In the genomic region with DNA sequence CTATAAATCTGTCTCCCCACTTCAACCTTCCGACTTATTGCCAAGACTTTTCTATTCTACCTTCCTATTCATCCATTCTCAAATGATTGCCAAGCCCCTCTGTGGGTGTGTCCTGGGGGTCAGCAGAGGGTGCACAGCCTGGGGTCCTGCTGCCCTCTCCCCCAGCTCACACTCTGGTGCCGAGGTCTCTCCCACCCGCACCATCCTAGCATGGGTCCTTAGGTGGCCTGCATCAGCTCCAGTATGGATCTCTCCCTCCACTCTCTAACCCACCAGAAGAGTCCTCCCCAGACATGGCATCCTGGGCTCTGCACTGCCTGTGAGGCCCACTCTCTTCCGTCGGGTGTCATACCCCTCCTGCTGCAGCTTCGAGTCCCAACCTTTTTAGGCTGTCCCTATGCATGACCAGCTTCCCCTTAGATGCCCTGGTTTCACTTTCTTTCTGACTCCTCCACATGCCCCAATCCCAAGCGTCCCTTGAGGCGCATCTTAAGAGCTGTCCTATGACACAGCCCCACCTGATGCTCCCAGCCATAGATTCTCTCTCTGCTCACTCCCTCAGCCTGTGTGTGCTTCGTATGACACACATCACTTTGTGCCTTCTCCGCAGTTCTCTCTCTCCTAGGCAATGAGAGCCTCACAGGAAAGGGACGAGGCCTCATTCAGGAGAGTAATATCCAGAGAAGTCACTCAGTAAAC, we compare ENCODE assay signal across 9 cellular contexts. TPM values are rescaled to one million over a fixed set of nuclear protein-coding genes. Genes with fewer than 3 reads are reported as not detected.
A peak's percentile ranks its signal among the peaks of the same experiment; 100 is the strongest.
DNase-seq lines count a peak whose midpoint lies in the region; ATAC-seq and TF ChIP-seq lines count a peak whose summit lies in the region.
"Had no signal": no experiment of that assay in that cellular context is flagged by ENCODE, and none has a peak within 500 bp of the region (broad histone marks: within the 10 kb centered on the region; RNA-seq: fewer than 3 reads in every experiment).

No MANE protein-coding gene starts in this region.

- no peaks in the 10 kb centered on the region for H3K27me3 Mint-ChIP-seq in activated naive CD8-positive, alpha-beta T cell treated with anti-CD3 and anti-CD28 coated beads, Interleukin-2, amount 10 ng/mL, durations not matched to agents 7 days and 5 days
- H3K27me3 Mint-ChIP-seq in naive thymus-derived CD4-positive, alpha-beta T cell = no peaks in the 10 kb centered on the region

- peaks cover 45% of the 10 kb centered on the region for H3K36me3 Mint-ChIP-seq in activated naive CD8-positive, alpha-beta T cell treated with anti-CD3 and anti-CD28 coated beads, Interleukin-2, amount 10 ng/mL, durations not matched to agents 7 days and 5 days
- peaks cover 24 to 58% (median 36%) of the 10 kb centered on the region in 5 donors for H3K36me3 Mint-ChIP-seq in naive thymus-derived CD4-positive, alpha-beta T cell

- BruUV-seq in HCT116 (replicated peaks; lab: Mats Ljungman, UMichigan) = no TSS peak

- ATAC-seq in HCT116 = peak; percentile 28
- peak; percentile 18 for ATAC-seq in activated naive CD8-positive, alpha-beta T cell treated with anti-CD3 and anti-CD28 coated beads, Interleukin-2, amount 10 ng/mL, durations not matched to agents 7 days and 5 days (ENCODE audit: low read depth)
- peak; percentile 38 for ATAC-seq in naive thymus-derived CD4-positive, alpha-beta T cell

- no peak for TF ChIP-seq RAD21 in HCT116 (IDR thresholded peaks at IDR 0.05; ENCODE audit: low read depth)

- no peak overlapping the region for H2AFZ ChIP-seq in HCT116 (ENCODE audit: low read depth, low read length, poor library complexity, severe bottlenecking)

- H3K9me3 ChIP-seq in HCT116 (ENCODE audit: control insufficient read depth in 1 of 2, insufficient read depth in 1 of 2, low read depth in 1 of 2, low read length in 2 of 2) = no peaks in the 10 kb centered on the region
- H3K9me3 ChIP-seq in naive thymus-derived CD4-positive, alpha-beta T cell (ENCODE audit: control insufficient read depth in 2 of 3, low read length in 3 of 3) = no peaks in the 10 kb centered on the region

- no peak for TF ChIP-seq POLR2A in HCT116 (IDR thresholded peaks at IDR 0.05; ENCODE audit: borderline replicate concordance, extremely low read depth, insufficient read depth, insufficient read length)

- 0 out of 4 replicates have a peak, but pooled peaks cover 3 to 11% of the 10 kb centered on the region in 2 experiments for H3K36me3 ChIP-seq in HCT116 (ENCODE audit: control insufficient read depth in 1 of 2, insufficient read depth in 2 of 2, low read length in 2 of 2)
- peaks cover 23 to 67% (median 36%) of the 10 kb centered on the region in 3 experiments for H3K36me3 ChIP-seq in naive thymus-derived CD4-positive, alpha-beta T cell (ENCODE audit: control insufficient read depth in 2 of 3, insufficient read depth in 3 of 3, low read length in 3 of 3)

- peaks cover 31 to 37% of the 10 kb centered on the region in 2 experiments for H3K4me1 ChIP-seq in HCT116 (ENCODE audit: control insufficient read depth in 1 of 2, insufficient read depth in 2 of 2, low read length in 2 of 2)
- H3K4me1 ChIP-seq in naive thymus-derived CD4-positive, alpha-beta T cell (ENCODE audit: control insufficient read depth in 2 of 2, insufficient read depth in 2 of 2, low read length in 2 of 2) = peaks cover 0 to 7% of the 10 kb centered on the region in 2 donors

- RAD21 ChIA-PET in HCT116 (lab: Charles Lee; ENCODE audit: low non-redundant PET in 1 of 2, low total read pairs in 2 of 2, uncharacterized antibody in 2 of 2, unreplicated experiment in 2 of 2) = no interaction called here

- H3K4me3 Mint-ChIP-seq in activated naive CD8-positive, alpha-beta T cell treated with anti-CD3 and anti-CD28 coated beads, Interleukin-2, amount 10 ng/mL, durations not matched to agents 7 days and 5 days = no peak overlapping the region
- no peak overlapping the region for H3K4me3 Mint-ChIP-seq in naive thymus-derived CD4-positive, alpha-beta T cell

- H3K9ac ChIP-seq in HCT116 (ENCODE audit: low read length) = peak overlapping the region; percentile 48

- no peaks in the 10 kb centered on the region for H3K79me2 ChIP-seq in HCT116 (ENCODE audit: insufficient read depth, low read length)

- DNase-seq in CD1c-positive myeloid dendritic cell (ENCODE audit: extremely low spot score) = peak; percentile 62
- no peak for DNase-seq in HCT116 (ENCODE audit: low read depth, low spot score)
- DNase-seq in activated naive CD8-positive, alpha-beta T cell treated with anti-CD3 and anti-CD28 coated beads, Interleukin-2, amount 10 ng/mL, durations not matched to agents 7 days and 5 days = no peak
- no peak for DNase-seq in naive thymus-derived CD4-positive, alpha-beta T cell
- no peak for DNase-seq in HuH-7.5 (ENCODE audit: low spot score)
- no peak for DNase-seq in AG08396 (ENCODE audit: low spot score)
- DNase-seq in GF-D8 (lab: John Stamatoyannopoulos, UW) = no peak
- no peak for DNase-seq in mesenteric fat pad (ENCODE audit: low spot score)

- no peaks in the 10 kb centered on the region for H3K9me2 ChIP-seq in HCT116 (ENCODE audit: insufficient read depth)

- peak overlapping the region; percentile 55 for H3K27ac Mint-ChIP-seq in activated naive CD8-positive, alpha-beta T cell treated with anti-CD3 and anti-CD28 coated beads, Interleukin-2, amount 10 ng/mL, durations not matched to agents 7 days and 5 days
- H3K27ac Mint-ChIP-seq in naive thymus-derived CD4-positive, alpha-beta T cell = peak overlapping the region in 7 of 9 donors; percentile 1 to 51 (median 19)

- intact Hi-C loops in HCT116 (cut with micrococcal nuclease) = no loop called here
- intact Hi-C loops in naive thymus-derived CD4-positive, alpha-beta T cell (cut with micrococcal nuclease) = no loop called here

- TF ChIP-seq CTCF in HCT116 (IDR thresholded peaks at IDR 0.05 in 2 of 3, conservative IDR thresholded peaks at IDR 0.05 in 1 of 3; ENCODE audit: borderline replicate concordance in 1 of 3, insufficient read depth in 1 of 3, low read depth in 2 of 3, low read length in 2 of 3) = no peak

- no peaks in the 10 kb centered on the region for H3K27me3 ChIP-seq in HCT116 (ENCODE audit: insufficient read depth, low read length)
- no peaks in the 10 kb centered on the region for H3K27me3 ChIP-seq in naive thymus-derived CD4-positive, alpha-beta T cell (ENCODE audit: control insufficient read depth in 2 of 2, insufficient read depth in 2 of 2, low read length in 2 of 2)

- POLR2A ChIA-PET in HCT116 (lab: Charles Lee) = no interaction called here
- POLR2A ChIA-PET in activated naive CD8-positive, alpha-beta T cell treated with anti-CD3 and anti-CD28 coated beads, Interleukin-2, amount 10 ng/mL, durations not matched to agents 7 days and 5 days (lab: Charles Lee) = no interaction called here
- POLR2A ChIA-PET in naive thymus-derived CD4-positive, alpha-beta T cell (lab: Charles Lee) = interaction anchor here (0.7 kb wide), 1 partner anchor 93 kb away, joined by 3 read pairs; no protein-coding TSS in a partner anchor

- H4K20me1 ChIP-seq in HCT116 (ENCODE audit: insufficient read depth) = no peaks in the 10 kb centered on the region

- peaks cover 20% of the 10 kb centered on the region for H3K4me1 Mint-ChIP-seq in activated naive CD8-positive, alpha-beta T cell treated with anti-CD3 and anti-CD28 coated beads, Interleukin-2, amount 10 ng/mL, durations not matched to agents 7 days and 5 days
- H3K4me1 Mint-ChIP-seq in naive thymus-derived CD4-positive, alpha-beta T cell = peaks cover 12 to 34% (median 22%) of the 10 kb centered on the region in 7 donors

- H3K4me3 ChIP-seq in HCT116 (replicated peaks in 1 of 2; ENCODE audit: low read depth in 1 of 2, low read length in 2 of 2) = peak overlapping the region in 1 of 2 experiments; percentile 29; a peak in 1 of 4 replicates
- H3K4me3 ChIP-seq in naive thymus-derived CD4-positive, alpha-beta T cell (ENCODE audit: low read length) = no peak overlapping the region
- H3K4me3 ChIP-seq: lung had no signal

- H3K4me2 ChIP-seq in HCT116 (ENCODE audit: low read length) = peak overlapping the region; percentile 76

- CTCF ChIA-PET in HCT116 (lab: Charles Lee) = no interaction called here
- CTCF ChIA-PET in naive thymus-derived CD4-positive, alpha-beta T cell (lab: Charles Lee) = interaction anchor here (1.1 to 1.3 kb wide), 2 partner anchors 99 to 107 kb away, joined by 3 read pairs; no protein-coding TSS in a partner anchor

- H3K9me3 Mint-ChIP-seq in activated naive CD8-positive, alpha-beta T cell treated with anti-CD3 and anti-CD28 coated beads, Interleukin-2, amount 10 ng/mL, durations not matched to agents 7 days and 5 days = no peaks in the 10 kb centered on the region
- peaks cover 0 to 1% (median 0%) of the 10 kb centered on the region in 11 donors for H3K9me3 Mint-ChIP-seq in naive thymus-derived CD4-positive, alpha-beta T cell

- peak overlapping the region; percentile 92 for H3K27ac ChIP-seq in HCT116 (ENCODE audit: low read depth, low read length)
- no peak overlapping the region for H3K27ac ChIP-seq in naive thymus-derived CD4-positive, alpha-beta T cell (ENCODE audit: low read depth, low read length)

TF ChIP-seq in HCT116, 20 proteins besides CTCF, POLR2A, EP300 and RAD21 (continues in another document):
- TF ChIP-seq CEBPB (IDR thresholded peaks at IDR 0.05; ENCODE audit: low read depth) = no peak

RNA-seq across cellular contexts. Expression of a gene that starts 43.9 kb away (rescaled TPM):
- total RNA-seq in HCT116 (2021; ENCODE audit: unreplicated experiment) = 21.5 TPM
- 12.9 and 14.7 TPM in 2 replicates for polyA plus RNA-seq in HCT116 (2012)
- total RNA-seq in activated naive CD8-positive, alpha-beta T cell treated with anti-CD3 and anti-CD28 coated beads, Interleukin-2, amount 10 ng/mL, durations not matched to agents 7 days and 5 days = 100 to 1,000 TPM; 101 to 103 TPM
- total RNA-seq in naive thymus-derived CD4-positive, alpha-beta T cell = 100 to 1,000 TPM in 3 of 5 experiments, 10 to 100 TPM in 2; 70.3 to 128 (median 109) TPM
- 10 to 100 TPM; 63.2 to 87.1 TPM for polyA plus RNA-seq in naive thymus-derived CD4-positive, alpha-beta T cell
- 54.2 TPM for total RNA-seq in mesenteric fat pad

RNA-seq across cellular contexts. Expression of a gene that starts 46.9 kb away (rescaled TPM):
- total RNA-seq in HCT116 (2021; ENCODE audit: unreplicated experiment) (19.9 TPM), mesenteric fat pad (29.8 TPM)
- polyA plus RNA-seq in HCT116 (2012) = 14.7 and 16.8 TPM in 2 replicates
- 10 to 100 TPM; 85.8 to 88.8 TPM for total RNA-seq in activated naive CD8-positive, alpha-beta T cell treated with anti-CD3 and anti-CD28 coated beads, Interleukin-2, amount 10 ng/mL, durations not matched to agents 7 days and 5 days
- 10 to 100 TPM; 53.3 to 82.8 (median 67.0) TPM for total RNA-seq in naive thymus-derived CD4-positive, alpha-beta T cell
- polyA plus RNA-seq in naive thymus-derived CD4-positive, alpha-beta T cell = 10 to 100 TPM; 33.4 to 57.0 TPM

RNA-seq across cellular contexts. Expression of a gene that starts 52.2 kb away (rescaled TPM):
- total RNA-seq in HCT116 (2021; ENCODE audit: unreplicated experiment) (17.3 TPM), mesenteric fat pad (8.6 TPM)
- polyA plus RNA-seq in HCT116 (2012) = 10.2 and 12.3 TPM in 2 replicates
- total RNA-seq in activated naive CD8-positive, alpha-beta T cell treated with anti-CD3 and anti-CD28 coated beads, Interleukin-2, amount 10 ng/mL, durations not matched to agents 7 days and 5 days = 10 to 100 TPM; 34.4 to 37.2 TPM
- total RNA-seq in naive thymus-derived CD4-positive, alpha-beta T cell = 10 to 100 TPM; 21.7 to 40.0 (median 31.8) TPM
- 10 to 100 TPM; 10.1 to 15.5 TPM for polyA plus RNA-seq in naive thymus-derived CD4-positive, alpha-beta T cell
